8 cellular contexts compared by ENCODE assay signal in the genomic region with DNA sequence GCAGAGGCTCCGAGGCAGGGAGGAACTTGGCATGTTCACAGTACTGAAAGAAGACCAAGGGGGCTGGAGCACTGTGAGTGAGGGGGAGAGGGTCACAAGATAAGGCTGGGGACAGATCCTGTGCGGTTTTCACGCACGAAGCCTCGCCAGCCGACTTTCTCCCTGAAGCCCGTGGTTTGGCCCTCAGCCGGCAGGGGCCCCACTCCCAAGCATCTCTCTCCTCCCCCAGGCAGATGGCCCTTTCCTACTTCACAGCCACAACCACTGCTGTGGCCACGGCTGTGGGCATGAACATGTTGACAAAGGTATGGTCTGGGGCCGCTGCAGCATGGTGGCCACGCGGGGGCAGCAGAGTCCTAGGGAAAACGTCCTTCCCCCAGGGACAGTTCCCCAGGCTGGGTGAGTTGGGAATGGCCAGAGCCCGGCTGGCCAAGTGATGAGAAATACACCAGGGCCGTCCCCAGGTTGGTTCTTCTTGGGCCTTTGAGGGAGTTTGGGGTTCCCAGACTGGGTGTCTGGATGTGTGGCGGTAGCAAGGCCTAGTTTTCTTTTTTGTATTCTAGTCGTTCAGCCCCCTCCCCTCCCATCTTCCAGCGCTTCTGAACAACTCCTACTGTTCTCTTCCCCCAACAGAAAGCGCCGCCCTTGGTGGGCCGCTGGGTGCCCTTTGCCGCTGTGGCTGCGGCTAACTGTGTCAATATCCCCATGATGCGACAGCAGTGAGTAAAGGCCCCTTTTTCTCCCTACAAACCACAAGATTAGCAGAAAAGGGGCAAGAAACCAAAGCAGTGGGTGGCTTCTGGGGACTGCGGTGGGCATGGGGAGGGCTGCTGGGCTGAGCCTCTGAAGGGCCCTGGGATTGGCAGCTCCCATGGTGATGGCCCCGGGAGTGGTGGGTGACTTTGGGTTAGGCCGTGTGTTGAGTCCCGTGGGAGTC. TPM values are rescaled to one million over a fixed set of nuclear protein-coding genes. Genes with fewer than 3 reads are reported as not detected.
DNase-seq lines count a peak whose midpoint lies in the region; ATAC-seq lines count a peak whose summit lies in the region.

No MANE protein-coding gene starts in this region.

- no peak for ATAC-seq in HG02678 (IDR thresholded peaks at IDR 0.05; ENCODE audit: unreplicated experiment)

- DNase-seq in NK-92 treated with Interleukin-12 subunit alpha and Interleukin-12 subunit beta, amount 100 ng/mL, for 24 hours (lab: John Stamatoyannopoulos, UW), result peak; percentile 13
- DNase-seq in NK-92 (lab: John Stamatoyannopoulos, UW; ENCODE audit: unreplicated experiment) (no peak), NCI-H1092 (lab: John Stamatoyannopoulos, UW) (peak; percentile 16), cerebellum (ENCODE audit: low spot score) (peak; percentile 82), left kidney (ENCODE audit: low read depth, low spot score) (peak; percentile 90)
- DNase-seq in activated CD4-positive, CD25-positive, alpha-beta regulatory T cell (lab: John Stamatoyannopoulos, UW), result peak; percentile 7 to 27 (median 20)
- DNase-seq in stimulated activated CD4-positive, alpha-beta T cell treated with anti-CD3 and anti-CD28 coated beads, Interleukin-4, amount 100 ng/mL, for 4 hours, result peak; percentile 30 to 49

RNA-seq across cellular contexts. Expression of gene WBP1L, which starts 14.4 kb away (rescaled TPM):
- total RNA-seq in cerebellum, result 29.6 TPM

RNA-seq across cellular contexts. Expression of gene SFXN2, which starts 14.9 kb away (rescaled TPM):
- total RNA-seq in cerebellum, result 10.1 TPM

RNA-seq across cellular contexts. Expression of gene ARL3, which starts 15.2 kb away (rescaled TPM):
- 17.1 TPM for total RNA-seq in cerebellum
